ENCODE assay signal across 16 cellular contexts in the genomic region with DNA sequence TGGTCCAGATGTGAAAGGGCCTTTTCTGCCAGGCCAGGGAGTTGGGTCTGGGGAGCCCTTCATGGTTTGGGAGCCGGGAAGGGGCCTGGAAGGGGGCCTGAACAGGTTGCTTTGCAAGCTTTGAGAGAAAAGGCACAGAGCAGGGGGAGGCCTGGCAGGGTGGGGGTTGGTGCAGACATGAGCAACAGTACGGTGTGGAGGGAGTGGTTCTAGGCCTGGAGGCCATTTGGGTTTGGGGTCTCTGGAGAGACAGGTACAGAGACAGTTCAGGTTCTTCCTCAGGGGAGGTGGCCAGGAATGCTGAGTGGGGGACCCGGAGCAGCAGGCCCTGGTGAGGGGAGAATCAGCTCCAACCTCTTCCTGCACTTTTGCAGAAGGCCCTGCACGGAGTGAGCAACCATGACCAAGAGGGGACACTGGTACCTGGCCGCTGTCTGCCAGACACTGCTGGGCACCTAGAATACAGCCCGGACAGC. TPM values are rescaled to one million over a fixed set of nuclear protein-coding genes. Genes with fewer than 3 reads are reported as not detected.
A peak's percentile ranks its signal among the peaks of the same experiment; 100 is the strongest.
DNase-seq lines count a peak whose midpoint lies in the region; ATAC-seq and TF ChIP-seq lines count a peak whose summit lies in the region.
"Had no signal": no experiment of that assay in that cellular context is flagged by ENCODE, and none has a peak within 500 bp of the region (broad histone marks: within the 10 kb centered on the region; RNA-seq: fewer than 3 reads in every experiment).

No MANE protein-coding gene starts in this region.

- H3K4ac ChIP-seq in IMR-90 (ENCODE audit: low read depth, low read length), result peak overlapping the region; percentile 100

- H2AFZ ChIP-seq in IMR-90 (replicated peaks; ENCODE audit: low read length, poor library complexity) (no peak overlapping the region), osteoblast (ENCODE audit: low read length) (no peak overlapping the region)

- H2BK20ac ChIP-seq in IMR-90 (ENCODE audit: low read depth, low read length), result no peak overlapping the region

- H3K9me1 ChIP-seq in IMR-90 (ENCODE audit: insufficient read depth, low read length), result peaks cover 17% of the 10 kb centered on the region

- H3K14ac ChIP-seq in IMR-90 (replicated peaks; ENCODE audit: low read depth, low read length), result 0 out of 2 replicates have a peak overlapping the region, but pooled peaks have one; percentile 100

- H2BK15ac ChIP-seq in IMR-90 (ENCODE audit: low read depth, low read length), result no peak overlapping the region

- dilution Hi-C loops in IMR-90 (cut with HindIII; ENCODE audit: low sequenced_read_pairs, unreplicated experiment), result no loop called here

- H4K20me1 ChIP-seq in IMR-90 (ENCODE audit: insufficient read depth, low read length) (no peaks in the 10 kb centered on the region; the same call in 1 of the 2 replicates), osteoblast (ENCODE audit: insufficient read depth, low read length) (peaks cover 18% of the 10 kb centered on the region)

- H4K91ac ChIP-seq in IMR-90 (ENCODE audit: insufficient read depth, low read depth, low read length), result peak overlapping the region; percentile 96; the same call in 1 of the 2 replicates

- no peaks in the 10 kb centered on the region for H3K27me3 ChIP-seq in IMR-90 (ENCODE audit: control insufficient read depth, insufficient read depth, low read length)
- peaks cover 4% of the 10 kb centered on the region for H3K27me3 ChIP-seq in osteoblast (ENCODE audit: insufficient read depth, low read length)
- peaks cover 0 to 46% (median 0%) of the 10 kb centered on the region in 7 donors for H3K27me3 ChIP-seq in heart right ventricle
- H3K27me3 ChIP-seq: Peyer's patch had no signal

- CTCF ChIA-PET in IMR-90 (lab: Yijun Ruan, JAX), result interaction anchor here (0.5 kb wide), 1 partner anchor 137 kb away, joined by 3 read pairs; no protein-coding TSS in a partner anchor

- POLR2A ChIA-PET in IMR-90 (lab: Charles Lee; ENCODE audit: unreplicated experiment), result no interaction called here

- ATAC-seq in IMR-90 (ENCODE audit: low read depth), result no peak
- no peak for ATAC-seq in heart right ventricle
- ATAC-seq: activated CD4-positive, CD25-positive, alpha-beta regulatory T cell treated with anti-CD3 and anti-CD28 coated beads, Interleukin-2, amount 50 U/mL, for 24 hours had no signal

- no peak for TF ChIP-seq RAD21 in IMR-90 (IDR thresholded peaks at IDR 0.05; ENCODE audit: low read length)

- H3K36me3 ChIP-seq in IMR-90 (ENCODE audit: control insufficient read depth, insufficient read depth, low read length) (peaks cover 10% of the 10 kb centered on the region), osteoblast (ENCODE audit: insufficient read depth, low read length) (peaks cover 21% of the 10 kb centered on the region), heart right ventricle (peaks cover 0 to 3% (median 0%) of the 10 kb centered on the region in 9 donors)
- H3K36me3 ChIP-seq: Peyer's patch had no signal

- intact Hi-C loops in IMR-90 (cut with micrococcal nuclease), result no loop called here
- intact Hi-C loops in heart right ventricle (cut with DNase I), result loop anchor here in 4 of 10 donors (5.0 kb wide), 3 partner anchors 33 to 52 kb away; a partner anchor contains a TSS

- H3K4me1 ChIP-seq in IMR-90 (ENCODE audit: control insufficient read depth, insufficient read depth, low read length) (peaks cover 13% of the 10 kb centered on the region), osteoblast (ENCODE audit: insufficient read depth, low read length) (peaks cover 15% of the 10 kb centered on the region), heart right ventricle (peaks cover 0 to 19% (median 14%) of the 10 kb centered on the region in 9 donors)

- no TSS peak for BruUV-seq in IMR-90 (replicated peaks; lab: Mats Ljungman, UMichigan)

- peak overlapping the region; percentile 100 for H2AK9ac ChIP-seq in IMR-90 (replicated peaks; ENCODE audit: low read depth, low read length, poor library complexity)

- peaks cover 48% of the 10 kb centered on the region for H3K79me2 ChIP-seq in osteoblast (ENCODE audit: insufficient read depth, low read length)

- peaks cover 3 to 61% of the 10 kb centered on the region in 2 experiments; a peak in 3 of 4 replicates for H3K79me1 ChIP-seq in IMR-90 (ENCODE audit: low read depth in 1 of 2, low read length in 2 of 2)

- in situ Hi-C loops in IMR-90 (cut with MboI; ENCODE audit: low sequenced_read_pairs), result no loop called here

- no peak for TF ChIP-seq POLR2A in IMR-90 (IDR thresholded peaks at IDR 0.05; ENCODE audit: low read depth, low read length)

- DNase-seq in AG10803 (ENCODE audit: low read depth), result no peak
- DNase-seq in IMR-90, result no peak
- DNase-seq in fibroblast of mammary gland (ENCODE audit: low read depth), result no peak
- peak; percentile 43 for DNase-seq in osteoblast (ENCODE audit: insufficient read length, low spot score, missing footprints)
- DNase-seq in DMS153 (lab: John Stamatoyannopoulos, UW), result no peak
- no peak for DNase-seq in heart right ventricle
- no peak for DNase-seq in OCI-M2 (lab: John Stamatoyannopoulos, UW; ENCODE audit: unreplicated experiment)
- DNase-seq in mucosa of gallbladder (ENCODE audit: low spot score), result no peak
- DNase-seq: amygdala; COR-L47; NCI-H774; stimulated activated CD4-positive, alpha-beta T cell treated with anti-CD3 and anti-CD28 coated beads, Interleukin-4, amount 100 ng/mL, for 1 hour had no signal

- H2BK5ac ChIP-seq in IMR-90 (ENCODE audit: low read depth, low read length, poor library complexity, severe bottlenecking), result no peak overlapping the region

- H2BK120ac ChIP-seq in IMR-90 (ENCODE audit: low read depth, low read length), result no peak overlapping the region

- peak overlapping the region; percentile 0; the same call in 1 of the 2 replicates for H4K5ac ChIP-seq in IMR-90 (ENCODE audit: low read depth, low read length)

- H3K56ac ChIP-seq in IMR-90 (ENCODE audit: extremely low read depth, insufficient read depth, low read length), result no peak overlapping the region

- H3K9ac ChIP-seq in IMR-90 (ENCODE audit: low read depth, low read length), result no peak overlapping the region

- H3K23ac ChIP-seq in IMR-90 (ENCODE audit: low read depth, low read length), result peak overlapping the region; percentile 12; the same call in 1 of the 2 replicates

- no peak overlapping the region; the same call in 1 of the 2 replicates for H3K27ac ChIP-seq in IMR-90 (ENCODE audit: insufficient read depth, low read length)
- peak overlapping the region; percentile 86 for H3K27ac ChIP-seq in osteoblast (ENCODE audit: low read depth, low read length)
- peak overlapping the region in 1 of 10 donors; percentile 77 for H3K27ac ChIP-seq in heart right ventricle
- H3K27ac ChIP-seq: Peyer's patch had no signal

- peak overlapping the region; percentile 99 for H2AK5ac ChIP-seq in IMR-90 (ENCODE audit: low read depth, low read length)

- no peak overlapping the region; a peak in 1 of 4 replicates for H4K8ac ChIP-seq in IMR-90 (ENCODE audit: low read depth in 2 of 2, low read length in 2 of 2)

- WGBS in IMR-90 (ENCODE audit: extremely low coverage in 2 of 2, insufficient read length in 1 of 2), 2 experiments, result 79% methylated on average over 3 of the region's 6 CpGs; no CpG with 5 or more reads in 1 of the 2 experiments
- 93 to 96% methylated on average over 6 of the region's 6 CpGs for WGBS in heart right ventricle, 2 donors

- TF ChIP-seq CTCF in AG10803 (conservative IDR thresholded peaks at IDR 0.05; ENCODE audit: low read length) (no peak), IMR-90 (conservative IDR thresholded peaks at IDR 0.05; ENCODE audit: low read depth, low read length) (no peak), fibroblast of mammary gland (conservative IDR thresholded peaks at IDR 0.05; ENCODE audit: control insufficient read depth, insufficient read depth, low read depth, low read length) (no peak), osteoblast (IDR thresholded peaks at IDR 0.05; ENCODE audit: extremely low read depth, low read depth, low read length) (no peak), heart right ventricle (IDR thresholded peaks at IDR 0.05) (no peak)

- H3K9me3 ChIP-seq in IMR-90 (ENCODE audit: control insufficient read depth, insufficient read depth, low read length) (no peaks in the 10 kb centered on the region), osteoblast (ENCODE audit: low read depth, low read length) (no peaks in the 10 kb centered on the region), heart right ventricle (no peaks in the 10 kb centered on the region)
- H3K9me3 ChIP-seq: Peyer's patch had no signal

- H3K4me2 ChIP-seq in IMR-90 (ENCODE audit: low read depth, low read length) (peak overlapping the region; percentile 88), osteoblast (ENCODE audit: insufficient read depth, low read length) (peak overlapping the region; percentile 91)

- H3K4me3 ChIP-seq in AG10803 (ENCODE audit: low read length) (peak overlapping the region; percentile 98), IMR-90 (ENCODE audit: insufficient read depth, low read depth, low read length) (peak overlapping the region; percentile 95; the same call in 1 of the 2 replicates), fibroblast of mammary gland (ENCODE audit: control insufficient read depth, low read depth, low read length) (peak overlapping the region; percentile 95), osteoblast (ENCODE audit: insufficient read depth, low read length) (peak overlapping the region; percentile 89), heart right ventricle (peak overlapping the region in 3 of 10 donors; percentile 54 to 80 (median 77))

- no peak overlapping the region for H3K18ac ChIP-seq in IMR-90 (ENCODE audit: low read depth, low read length)

RNA-seq across cellular contexts. Expression of a gene that starts 1.4 kb away (rescaled TPM):
- total RNA-seq in IMR-90 (2012; rRNA removed) (192 and 224 TPM in 2 replicates), osteoblast (142 and 161 TPM in 2 replicates), heart right ventricle (10 to 100 TPM in 3 of 10 donors, 1 to 10 TPM in 7; 3.4 to 12.9 (median 7.9) TPM), mucosa of gallbladder (22.8 TPM)
- polyA plus RNA-seq in IMR-90 (2012; rRNA removed) (120 and 129 TPM in 2 replicates), heart right ventricle (10 to 100 TPM in 1 of 2 donors, 1 to 10 TPM in 1; 9.4 to 11.5 TPM)
- 59.5 and 86.9 TPM in 2 replicates for polyA plus RNA-seq in IMR-90 (2012; cell fraction: cytosol; rRNA removed)
- 17.7 and 49.2 TPM in 2 replicates for polyA plus RNA-seq in IMR-90 (2012; cell fraction: nucleus; rRNA removed; ENCODE audit: low replicate concordance)

RNA-seq across cellular contexts. Expression of a gene that starts 14.3 kb away (rescaled TPM):
- not detected in 2 replicates for total RNA-seq in IMR-90 (2012; rRNA removed)
- polyA plus RNA-seq in IMR-90 (2012; rRNA removed), result not detected in 2 replicates
- 0.01 TPM in 1 of 2 replicates, not detected in the other for polyA plus RNA-seq in IMR-90 (2012; cell fraction: cytosol; rRNA removed)
- polyA plus RNA-seq in IMR-90 (2012; cell fraction: nucleus; rRNA removed; ENCODE audit: low replicate concordance), result not detected in 2 replicates
- total RNA-seq in osteoblast, result not detected in 2 replicates
- 10 to 100 TPM in 9 of 10 donors, 1 to 10 TPM in 1; 4.9 to 93.3 (median 43.9) TPM for total RNA-seq in heart right ventricle
- polyA plus RNA-seq in heart right ventricle, result 10 to 100 TPM in 1 of 2 donors, 1 to 10 TPM in 1; 7.6 to 19.5 TPM
- total RNA-seq in mucosa of gallbladder, result not detected
- total RNA-seq: Peyer's patch, skeletal muscle tissue had no signal
- polyA plus RNA-seq: IgD-negative memory B cell had no signal

RNA-seq across cellular contexts. Expression of a gene that starts 36.8 kb away (rescaled TPM):
- total RNA-seq in IMR-90 (2012; rRNA removed), result 366 and 371 TPM in 2 replicates
- 200 and 240 TPM in 2 replicates for polyA plus RNA-seq in IMR-90 (2012; rRNA removed)
- 72.6 and 98.7 TPM in 2 replicates for polyA plus RNA-seq in IMR-90 (2012; cell fraction: cytosol; rRNA removed)
- 587 and 1,388 TPM in 2 replicates for polyA plus RNA-seq in IMR-90 (2012; cell fraction: nucleus; rRNA removed; ENCODE audit: low replicate concordance)
- total RNA-seq in osteoblast, result 434 and 496 TPM in 2 replicates
- 100 to 1,000 TPM; 156 to 236 (median 169) TPM for total RNA-seq in heart right ventricle
- polyA plus RNA-seq in heart right ventricle, result 100 to 1,000 TPM in 1 of 2 donors, 10 to 100 TPM in 1; 76.2 to 241 TPM
- 535 TPM for total RNA-seq in mucosa of gallbladder
